17 cellular contexts compared by ENCODE assay signal in genomic region chr16:69049146-69049545, GRCh38. TPM values are rescaled to one million over a fixed set of nuclear protein-coding genes. Genes with fewer than 3 reads are reported as not detected.
A peak's percentile ranks its signal among the peaks of the same experiment; 100 is the strongest.
DNase-seq lines count a peak whose midpoint lies in the region; ATAC-seq and TF ChIP-seq lines count a peak whose summit lies in the region.
"Had no signal": no experiment of that assay in that cellular context is flagged by ENCODE, and none has a peak within 500 bp of the region (broad histone marks: within the 10 kb centered on the region; RNA-seq: fewer than 3 reads in every experiment).

No MANE protein-coding gene starts in this region.

- no peaks in the 10 kb centered on the region for H3K9me3 ChIP-seq in HCT116 (ENCODE audit: control insufficient read depth in 1 of 2, insufficient read depth in 1 of 2, low read depth in 1 of 2, low read length in 2 of 2)
- no peaks in the 10 kb centered on the region for H3K9me3 ChIP-seq in adipocyte (ENCODE audit: control insufficient read depth, low read length)
- H3K9me3 ChIP-seq: mucosa of descending colon, neutrophil, SJCRH30 had no signal

- TF ChIP-seq RAD21 in HCT116 (IDR thresholded peaks at IDR 0.05; ENCODE audit: low read depth), result no peak

- DNase-seq in A172 (ENCODE audit: low spot score) (peak; percentile 58), HCT116 (ENCODE audit: low read depth, low spot score) (no peak), adipocyte (ENCODE audit: low read depth) (peak; percentile 42), fibroblast of villous mesenchyme (ENCODE audit: low read depth) (peak; percentile 44), 8988T (no peak), T-helper 1 cell (no peak), NCI-H2081 treated with DMSO at 0.1 percent for 48 hours (lab: John Stamatoyannopoulos, UW) (no peak)
- DNase-seq: activated CD4-positive, alpha-beta T cell treated with anti-CD3 and anti-CD28 coated beads, Interleukin-2, amount 50 U/mL, for 1 hour; left cardiac atrium; mucosa of descending colon; NCI-H1092; NCI-H2227 treated with DMSO at 0.1 percent for 48 hours; SJCRH30; stimulated activated CD4-positive, alpha-beta T cell treated with anti-CD3 and anti-CD28 coated beads, Interleukin-4, amount 100 ng/mL, for 4 hours had no signal

- H3K4me3 ChIP-seq in HCT116 (replicated peaks in 1 of 2; ENCODE audit: low read depth in 1 of 2, low read length in 2 of 2) (no peak overlapping the region), adipocyte (ENCODE audit: low read length) (no peak overlapping the region), fibroblast of villous mesenchyme (ENCODE audit: low read depth, low read length) (no peak overlapping the region)
- H3K4me3 ChIP-seq: K562, mucosa of descending colon, SJCRH30 had no signal

- TF ChIP-seq CTCF in HCT116 (IDR thresholded peaks at IDR 0.05 in 2 of 3, conservative IDR thresholded peaks at IDR 0.05 in 1 of 3; ENCODE audit: borderline replicate concordance in 1 of 3, insufficient read depth in 1 of 3, low read depth in 2 of 3, low read length in 2 of 3) (no peak), fibroblast of villous mesenchyme (IDR thresholded peaks at IDR 0.05; ENCODE audit: insufficient read depth, low read depth, low read length) (no peak)

- no peaks in the 10 kb centered on the region for H4K20me1 ChIP-seq in HCT116 (ENCODE audit: insufficient read depth)

- H3K27me3 ChIP-seq in HCT116 (ENCODE audit: insufficient read depth, low read length) (no peaks in the 10 kb centered on the region), adipocyte (replicated peaks; ENCODE audit: control insufficient read depth, insufficient read depth, low read length) (no peaks in the 10 kb centered on the region)
- H3K27me3 ChIP-seq: neutrophil, SJCRH30 had no signal

- CTCF ChIA-PET in HCT116 (lab: Charles Lee), result interaction anchor here (2.7 kb wide), 1 partner anchor 23 kb away, joined by 11 read pairs; no protein-coding TSS in a partner anchor

- intact Hi-C loops in HCT116 (cut with micrococcal nuclease), result no loop called here

- H3K36me3 ChIP-seq in HCT116 (ENCODE audit: control insufficient read depth in 1 of 2, insufficient read depth in 2 of 2, low read length in 2 of 2) (no peaks in the 10 kb centered on the region), adipocyte (ENCODE audit: control insufficient read depth, insufficient read depth, low read length, severe bottlenecking) (no peaks in the 10 kb centered on the region)
- H3K36me3 ChIP-seq: SJCRH30 had no signal

- H2AFZ ChIP-seq in HCT116 (ENCODE audit: low read depth, low read length, poor library complexity, severe bottlenecking), result no peak overlapping the region

- H3K79me2 ChIP-seq in HCT116 (ENCODE audit: insufficient read depth, low read length), result no peaks in the 10 kb centered on the region

- peak overlapping the region; percentile 72 for H3K4me2 ChIP-seq in HCT116 (ENCODE audit: low read length)

- peak; percentile 41; the same call in 1 of the 2 replicates for ATAC-seq in HCT116
- no peak for ATAC-seq in HG03439 (IDR thresholded peaks at IDR 0.05; ENCODE audit: unreplicated experiment)
- ATAC-seq: K562, left cardiac atrium, mucosa of descending colon had no signal

- H3K4me1 ChIP-seq in HCT116 (ENCODE audit: control insufficient read depth in 1 of 2, insufficient read depth in 2 of 2, low read length in 2 of 2) (peaks cover 42 to 65% of the 10 kb centered on the region in 2 experiments), adipocyte (ENCODE audit: control insufficient read depth, insufficient read depth, low read length) (no peaks in the 10 kb centered on the region)
- H3K4me1 ChIP-seq: SJCRH30 had no signal

- H3K9ac ChIP-seq in HCT116 (ENCODE audit: low read length) (no peak overlapping the region), adipocyte (ENCODE audit: low read length) (no peak overlapping the region)

- RAD21 ChIA-PET in HCT116 (lab: Charles Lee; ENCODE audit: low non-redundant PET in 1 of 2, low total read pairs in 2 of 2, uncharacterized antibody in 2 of 2, unreplicated experiment in 2 of 2), result no interaction called here

- TF ChIP-seq POLR2A in HCT116 (IDR thresholded peaks at IDR 0.05; ENCODE audit: borderline replicate concordance, extremely low read depth, insufficient read depth, insufficient read length), result no peak

- H3K9me2 ChIP-seq in HCT116 (ENCODE audit: insufficient read depth), result no peaks in the 10 kb centered on the region

- POLR2A ChIA-PET in HCT116 (lab: Charles Lee), result no interaction called here

- BruUV-seq in HCT116 (replicated peaks; lab: Mats Ljungman, UMichigan), result no TSS peak

- no peak overlapping the region; the same call in 1 of the 2 replicates for H3K27ac ChIP-seq in HCT116 (ENCODE audit: low read depth, low read length)
- H3K27ac ChIP-seq: neutrophil, SJCRH30 had no signal

TF ChIP-seq in HCT116, 20 proteins besides CTCF, POLR2A, EP300 and RAD21:
- no peak for TF ChIP-seq REST (IDR thresholded peaks at IDR 0.05; ENCODE audit: low read depth)
- peak; percentile 38; the same call in 1 of the 2 replicates for TF ChIP-seq JUND (IDR thresholded peaks at IDR 0.05)
- TF ChIP-seq ZNF274 (IDR thresholded peaks at IDR 0.05; ENCODE audit: low read depth, low read length), result no peak
- TF ChIP-seq ELF1 (IDR thresholded peaks at IDR 0.05; ENCODE audit: borderline replicate concordance, low read depth), result no peak
- TF ChIP-seq EGR1 (IDR thresholded peaks at IDR 0.05; ENCODE audit: low read depth), result no peak
- no peak for TF ChIP-seq SP1 (IDR thresholded peaks at IDR 0.05; ENCODE audit: low read depth)
- no peak for TF ChIP-seq POLR2AphosphoS5 (IDR thresholded peaks at IDR 0.05; ENCODE audit: low read depth, low read length)
- TF ChIP-seq MAX (IDR thresholded peaks at IDR 0.05), result no peak
- peak; percentile 41; the same call in 1 of the 2 replicates for TF ChIP-seq FOSL1 (IDR thresholded peaks at IDR 0.05; ENCODE audit: low read depth)
- no peak for TF ChIP-seq EZH2phosphoT487 (IDR thresholded peaks at IDR 0.05; ENCODE audit: borderline replicate concordance)

RNA-seq across cellular contexts. Expression of gene HAS3, which starts 56.3 kb away (rescaled TPM):
- total RNA-seq in A172 (2014; rRNA removed; shearing (Covaris generic)), result 0.31 and 0.38 TPM in 2 replicates
- total RNA-seq in HCT116 (2021; ENCODE audit: unreplicated experiment) (140 TPM), fibroblast of villous mesenchyme (0.32 and 0.43 TPM in 2 replicates)
- polyA plus RNA-seq in HCT116 (2012), result 56.6 and 57.5 TPM in 2 replicates

Comparison
In these comparisons a context has a peak if more than half of its experiments do, and no peak if none do; other contexts are left out.
1. DNase-seq: peak in A172 (single experiment), adipocyte (single experiment) and fibroblast of villous mesenchyme (single experiment); none in HCT116 (single experiment), 8988T (single experiment), T-helper 1 cell (0 of 5) and NCI-H2081 treated with DMSO at 0.1 percent for 48 hours (single experiment).
2. RNA of gene HAS3, which starts 56.3 kb away (total RNA-seq): 140 TPM in HCT116 (single experiment); 0.32 to 0.43 TPM in fibroblast of villous mesenchyme and 0.31 to 0.38 TPM in A172; every median in the first group is over 10 times any median in the second.